Comparison of ENCODE assay signal across 35 cellular contexts in the genomic region with DNA sequence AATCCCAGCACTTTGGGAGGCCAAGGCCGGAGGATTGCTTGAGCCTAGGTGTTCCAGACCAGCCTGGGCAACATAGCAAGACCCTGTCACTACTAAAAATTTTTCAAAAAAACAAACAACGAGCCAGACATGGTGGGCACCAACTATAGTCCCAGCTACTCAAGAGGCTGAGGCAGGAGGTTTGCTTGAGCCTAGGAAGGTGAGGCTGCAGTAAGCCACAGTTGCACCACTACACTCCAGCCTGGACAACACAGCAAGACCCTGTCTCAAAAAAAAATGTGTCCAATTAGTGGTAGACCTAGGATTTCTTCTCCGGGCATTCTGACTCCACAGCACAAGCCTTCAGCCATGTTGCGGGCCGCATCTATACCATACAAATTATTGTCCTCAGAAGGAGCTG. TPM values are rescaled to one million over a fixed set of nuclear protein-coding genes. Genes with fewer than 3 reads are reported as not detected.
"Had no signal": no experiment of that assay in that cellular context is flagged by ENCODE, and none has a peak within 500 bp of the region (broad histone marks: within the 10 kb centered on the region; RNA-seq: fewer than 3 reads in every experiment).

No MANE protein-coding gene starts in this region.

- H3K27me3 Mint-ChIP-seq: activated CD4-positive, alpha-beta T cell treated with anti-CD3 and anti-CD28 coated beads, Interleukin-2, amount 10 ng/mL, durations not matched to agents 7 days and 5 days; activated T-helper 17 cell treated with anti-CD3 and anti-CD28 coated beads, Interleukin-2, amount 50 U/mL, for 72 hours had no signal

- ATAC-seq: activated CD8-positive, alpha-beta T cell treated with anti-CD3 and anti-CD28 coated beads for 36 hours; activated T-cell treated with anti-CD3 and anti-CD28 coated beads, Interleukin-2, amount 50 U/mL, for 4 hours; activated T-helper 17 cell treated with anti-CD3 and anti-CD28 coated beads, Interleukin-2, amount 50 U/mL, for 72 hours; effector memory CD8-positive, alpha-beta T cell; gastroesophageal sphincter; left lobe of liver; natural killer cell; psoas muscle; stimulated activated naive B cell treated with anti-CD40 and anti-IgM and Interleukin-4, amounts not matched to agents 10 μg/mL and 1 μg/mL and 100 μg/mL, for 72 hours had no signal

- H3K36me3 ChIP-seq: breast epithelium, colonic mucosa, gastroesophageal sphincter, neural progenitor cell, stomach had no signal

- H3K79me2 ChIP-seq: parathyroid adenoma had no signal

- H3K4me3 Mint-ChIP-seq: activated CD4-positive, alpha-beta T cell treated with anti-CD3 and anti-CD28 coated beads, Interleukin-2, amount 10 ng/mL, durations not matched to agents 7 days and 5 days; activated CD8-positive, alpha-beta T cell treated with anti-CD3 and anti-CD28 coated beads for 36 hours; activated T-cell treated with anti-CD3 and anti-CD28 coated beads, Interleukin-2, amount 50 U/mL, for 4 hours; activated T-helper 17 cell treated with anti-CD3 and anti-CD28 coated beads, Interleukin-2, amount 50 U/mL, for 72 hours; central memory CD8-positive, alpha-beta T cell; effector memory CD8-positive, alpha-beta T cell; natural killer cell; neural progenitor cell; stimulated activated naive B cell treated with anti-CD40 and anti-IgM and Interleukin-4, amounts not matched to agents 10 μg/mL and 1 μg/mL and 100 μg/mL, for 72 hours had no signal

- H3K36me3 Mint-ChIP-seq: natural killer cell; neural progenitor cell; stimulated activated naive B cell treated with anti-CD40 and anti-IgM and Interleukin-4, amounts not matched to agents 10 μg/mL and 1 μg/mL and 100 μg/mL, for 72 hours had no signal

- H3K4me3 ChIP-seq: breast epithelium, colonic mucosa, gastroesophageal sphincter, lung, neural progenitor cell, psoas muscle, smooth muscle cell, stomach, testis had no signal

- H3K9me3 ChIP-seq: breast epithelium, colonic mucosa, gastroesophageal sphincter, psoas muscle, stomach, testis had no signal

- H3K27ac ChIP-seq: colonic mucosa, parathyroid adenoma had no signal

- H3K27ac Mint-ChIP-seq: activated CD4-positive, alpha-beta T cell treated with anti-CD3 and anti-CD28 coated beads, Interleukin-2, amount 10 ng/mL, durations not matched to agents 7 days and 5 days; activated CD8-positive, alpha-beta T cell treated with anti-CD3 and anti-CD28 coated beads for 36 hours; effector memory CD8-positive, alpha-beta T cell; natural killer cell; stimulated activated naive B cell treated with anti-CD40 and anti-IgM and Interleukin-4, amounts not matched to agents 10 μg/mL and 1 μg/mL and 100 μg/mL, for 72 hours had no signal

- H3K9me3 Mint-ChIP-seq: activated CD4-positive, alpha-beta T cell treated with anti-CD3 and anti-CD28 coated beads, Interleukin-2, amount 10 ng/mL, durations not matched to agents 7 days and 5 days; activated CD8-positive, alpha-beta T cell treated with anti-CD3 and anti-CD28 coated beads for 36 hours; activated T-cell treated with anti-CD3 and anti-CD28 coated beads, Interleukin-2, amount 50 U/mL, for 4 hours; activated T-helper 17 cell treated with anti-CD3 and anti-CD28 coated beads, Interleukin-2, amount 50 U/mL, for 72 hours; central memory CD8-positive, alpha-beta T cell; effector memory CD8-positive, alpha-beta T cell; natural killer cell; neural progenitor cell; stimulated activated naive B cell treated with anti-CD40 and anti-IgM and Interleukin-4, amounts not matched to agents 10 μg/mL and 1 μg/mL and 100 μg/mL, for 72 hours had no signal

- DNase-seq: activated CD4-positive, alpha-beta T cell treated with anti-CD3 and anti-CD28 coated beads for 1 hour; activated CD4-positive, alpha-beta T cell treated with anti-CD3 and anti-CD28 coated beads, Interleukin-2, amount 10 ng/mL, durations not matched to agents 7 days and 5 days; activated CD8-positive, alpha-beta T cell treated with anti-CD3 and anti-CD28 coated beads for 36 hours; activated gamma-delta T cell treated with Interleukin-2 at 50 U/mL for 16 hours; activated naive CD4-positive, alpha-beta T cell treated with anti-CD3 and anti-CD28 coated beads, Interleukin-2, amount 50 U/mL, for 16 hours; activated T-cell treated with anti-CD3 and anti-CD28 coated beads, Interleukin-2, amount 50 U/mL, for 4 hours; amniotic stem cell; colonic mucosa; effector memory CD8-positive, alpha-beta T cell; erythroblast; head of caudate nucleus; mesendoderm; natural killer cell; occipital lobe; stimulated activated CD4-positive, alpha-beta T cell treated with anti-CD3 and anti-CD28 coated beads, Interleukin-15, amount 100 ng/mL, for 24 hours; stimulated activated CD4-positive, alpha-beta T cell treated with anti-CD3 and anti-CD28 coated beads, Interleukin-2, amount 100 ng/mL, for 24 hours; stimulated activated naive B cell treated with anti-CD40 and anti-IgM and Interleukin-4, amounts not matched to agents 10 μg/mL and 1 μg/mL and 100 μg/mL, for 72 hours; stomach; T-helper 2 cell; testis; trophoblast cell had no signal

- H3K4me2 ChIP-seq: smooth muscle cell had no signal

- H2AFZ ChIP-seq: parathyroid adenoma had no signal

- H3K27me3 ChIP-seq: breast epithelium, colonic mucosa, gastroesophageal sphincter, stomach, testis had no signal

- H3K4me1 ChIP-seq: parathyroid adenoma had no signal

RNA-seq across cellular contexts. Expression of a gene that starts 10.4 kb away (rescaled TPM):
- total RNA-seq: activated CD4-positive, alpha-beta T cell treated with anti-CD3 and anti-CD28 coated beads, Interleukin-2, amount 10 ng/mL, durations not matched to agents 7 days and 5 days; activated CD8-positive, alpha-beta T cell treated with anti-CD3 and anti-CD28 coated beads for 36 hours; activated T-cell treated with anti-CD3 and anti-CD28 coated beads, Interleukin-2, amount 50 U/mL, for 4 hours; activated T-helper 17 cell treated with anti-CD3 and anti-CD28 coated beads, Interleukin-2, amount 50 U/mL, for 72 hours; fibroblast of villous mesenchyme; natural killer cell; smooth muscle cell had no signal
- polyA plus RNA-seq: smooth muscle cell had no signal

RNA-seq across cellular contexts. Expression of a gene that starts 23.8 kb away (rescaled TPM):
- total RNA-seq: activated CD4-positive, alpha-beta T cell treated with anti-CD3 and anti-CD28 coated beads, Interleukin-2, amount 10 ng/mL, durations not matched to agents 7 days and 5 days; activated CD8-positive, alpha-beta T cell treated with anti-CD3 and anti-CD28 coated beads for 36 hours; activated T-cell treated with anti-CD3 and anti-CD28 coated beads, Interleukin-2, amount 50 U/mL, for 4 hours; breast epithelium; fibroblast of villous mesenchyme; gastroesophageal sphincter; kidney epithelial cell; left lobe of liver; lung; mononuclear cell; natural killer cell; psoas muscle; smooth muscle cell had no signal
- polyA plus RNA-seq: fibroblast of lung, lung, smooth muscle cell had no signal

RNA-seq across cellular contexts. Expression of a gene that starts 35.2 kb away (rescaled TPM):
- total RNA-seq: activated CD4-positive, alpha-beta T cell treated with anti-CD3 and anti-CD28 coated beads, Interleukin-2, amount 10 ng/mL, durations not matched to agents 7 days and 5 days; activated T-helper 17 cell treated with anti-CD3 and anti-CD28 coated beads, Interleukin-2, amount 50 U/mL, for 72 hours; fibroblast of lung; fibroblast of villous mesenchyme; gastroesophageal sphincter; mononuclear cell; natural killer cell; smooth muscle cell; stomach had no signal
- polyA plus RNA-seq: fibroblast of lung, smooth muscle cell had no signal

RNA-seq across cellular contexts. Expression of a gene that starts 46.2 kb away (rescaled TPM):
- total RNA-seq: activated CD4-positive, alpha-beta T cell treated with anti-CD3 and anti-CD28 coated beads, Interleukin-2, amount 10 ng/mL, durations not matched to agents 7 days and 5 days; activated CD8-positive, alpha-beta T cell treated with anti-CD3 and anti-CD28 coated beads for 36 hours; activated T-cell treated with anti-CD3 and anti-CD28 coated beads, Interleukin-2, amount 50 U/mL, for 4 hours; colonic mucosa; fibroblast of lung; fibroblast of villous mesenchyme; kidney epithelial cell; left lobe of liver; natural killer cell; smooth muscle cell had no signal
- polyA plus RNA-seq: fibroblast of lung, smooth muscle cell had no signal
